1 cellular context compared by ENCODE assay signal in genomic region chr4:36243355-36244256, GRCh38.
TF ChIP-seq lines count a peak whose summit lies in the region.

No MANE protein-coding gene starts in this region.

TF ChIP-seq in endothelial cell of umbilical vein, 7 proteins besides CTCF, POLR2A, EP300 and RAD21 (continued from another document):
- no peak for TF ChIP-seq JUN (IDR thresholded peaks at IDR 0.05; ENCODE audit: borderline replicate concordance, insufficient read depth, insufficient read length, low read depth)
